ENCODE assay signal across 8 cellular contexts in the genomic region with DNA sequence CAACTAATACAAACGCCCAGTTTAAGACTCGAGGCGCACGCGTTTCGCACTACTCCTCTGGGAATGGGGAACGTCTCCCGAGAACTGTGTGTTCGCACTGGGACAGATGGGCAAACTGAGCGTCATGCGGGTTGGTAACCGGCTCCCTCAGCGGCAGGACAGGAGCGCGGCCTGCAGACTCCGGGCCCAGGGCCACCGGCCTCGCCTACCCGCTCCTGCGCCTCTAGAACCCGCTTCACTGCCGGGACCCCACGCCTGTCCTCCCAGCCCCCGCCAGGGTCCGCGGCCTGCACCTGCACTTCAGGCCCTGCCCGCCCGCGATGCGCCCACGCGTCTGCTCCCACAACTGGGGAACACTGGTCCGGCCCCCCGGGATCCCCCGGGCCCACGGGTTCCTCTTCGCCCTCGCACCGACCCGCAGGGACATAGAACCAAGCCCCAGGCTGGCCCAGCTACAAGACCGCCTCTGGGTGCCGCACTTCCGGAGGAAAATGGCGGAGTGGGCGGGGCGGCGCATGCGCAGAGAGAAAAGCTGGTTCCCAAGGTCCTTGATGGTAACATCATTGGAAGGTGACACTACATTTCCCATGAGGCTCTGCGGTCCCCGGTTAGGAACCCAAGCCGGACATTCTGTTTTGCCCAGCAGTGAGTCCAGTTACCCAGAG. TPM values are rescaled to one million over a fixed set of nuclear protein-coding genes. Genes with fewer than 3 reads are reported as not detected.
DNase-seq lines count a peak whose midpoint lies in the region; ATAC-seq and TF ChIP-seq lines count a peak whose summit lies in the region.
"Not testable (repeated sequence)": the region's sequence is repeated elsewhere in the genome, so short reads cannot be mapped to it uniquely, and the experiment has no call there.

ZNF717 (minus strand) TSS at position 459 of the 665 bp plus-strand sequence. CDS start 2,187 bp downstream, outside the sequence.

- H3K4me1 Mint-ChIP-seq in natural killer cell: peaks cover 12 to 30% of the 10 kb centered on the region in 2 donors

- H3K4me1 ChIP-seq in BE2C: not testable (repeated sequence)

- ATAC-seq in natural killer cell: peak in 2 of 3 donors; percentile 64 to 71

- H3K27ac Mint-ChIP-seq in natural killer cell: peak within 1 kb of the TSS; percentile 85 to 96

- H3K36me3 ChIP-seq in BE2C: not testable (repeated sequence)

- not testable (repeated sequence) for TF ChIP-seq CTCF in BE2C (IDR thresholded peaks at IDR 0.05; ENCODE audit: low read depth, low read length); WI38 (IDR thresholded peaks at IDR 0.05; ENCODE audit: low read depth, low read length); natural killer cell (IDR thresholded peaks at IDR 0.05)

- not testable (repeated sequence) for H3K27me3 ChIP-seq in BE2C

- H3K4me3 Mint-ChIP-seq in natural killer cell: peak within 1 kb of the TSS; percentile 95

- DNase-seq in BE2C (peak; percentile 86), HCEC 1CT (peak; percentile 66), NCI-H2227 (lab: John Stamatoyannopoulos, UW; ENCODE audit: unreplicated experiment) (peak; percentile 90), germinal center (ENCODE audit: low spot score) (peak; percentile 22), natural killer cell (peak; percentile 96)
- DNase-seq in stimulated activated CD8-positive, alpha-beta memory T cell treated with anti-CD3 and anti-CD28 coated beads, Interleukin-12 subunit alpha, Interleukin-12 subunit beta, amount 100 ng/mL, for 4 hours (ENCODE audit: low read depth): peak; percentile 84

- H3K4me3 ChIP-seq in BE2C (ENCODE audit: low read depth, low read length): peak within 1 kb of the TSS; percentile 65
- peak within 1 kb of the TSS; percentile 69 for H3K4me3 ChIP-seq in WI38 (ENCODE audit: low read depth, low read length)

- H3K27ac ChIP-seq in angular gyrus (ENCODE audit: low read depth, low read length): peak within 1 kb of the TSS; percentile 22

- H3K36me3 Mint-ChIP-seq in natural killer cell: not testable (repeated sequence)

- H3K9me3 ChIP-seq in BE2C: not testable (repeated sequence)

- intact Hi-C loops in natural killer cell (cut with micrococcal nuclease): not testable (repeated sequence)

- peaks cover 0 to 14% of the 10 kb centered on the region in 2 donors for H3K27me3 Mint-ChIP-seq in natural killer cell (ENCODE audit: low read depth in 2 of 2)

- not testable (repeated sequence) for H3K9me3 Mint-ChIP-seq in natural killer cell

RNA-seq across cellular contexts. Expression of gene ZNF717, which starts in this region (rescaled TPM):
- 3.1 TPM for polyA plus RNA-seq in BE2C (2012; ENCODE audit: insufficient read depth, insufficient read length, low read depth)
- total RNA-seq in natural killer cell: 10 to 100 TPM in 1 of 3 donors, 1 to 10 TPM in 2; 8.0 to 10.6 (median 10.0) TPM

Comparison
In these comparisons a context has a peak if more than half of its experiments do, and no peak if none do; other contexts are left out.
1. Peak in every context shown above with its lines: DNase-seq, ATAC-seq, H3K4me3 ChIP-seq and H3K27ac ChIP-seq.
2. DNase-seq: peak in every context shown above with its lines; median percentile 96 in natural killer cell; 90 in NCI-H2227; 86 in BE2C; 84 in stimulated activated CD8-positive, alpha-beta memory T cell treated with anti-CD3 and anti-CD28 coated beads, Interleukin-12 subunit alpha, Interleukin-12 subunit beta, amount 100 ng/mL, for 4 hours; 66 in HCEC 1CT; 22 in germinal center.